Comparison of ENCODE assay signal across 9 cellular contexts in the genomic region with DNA sequence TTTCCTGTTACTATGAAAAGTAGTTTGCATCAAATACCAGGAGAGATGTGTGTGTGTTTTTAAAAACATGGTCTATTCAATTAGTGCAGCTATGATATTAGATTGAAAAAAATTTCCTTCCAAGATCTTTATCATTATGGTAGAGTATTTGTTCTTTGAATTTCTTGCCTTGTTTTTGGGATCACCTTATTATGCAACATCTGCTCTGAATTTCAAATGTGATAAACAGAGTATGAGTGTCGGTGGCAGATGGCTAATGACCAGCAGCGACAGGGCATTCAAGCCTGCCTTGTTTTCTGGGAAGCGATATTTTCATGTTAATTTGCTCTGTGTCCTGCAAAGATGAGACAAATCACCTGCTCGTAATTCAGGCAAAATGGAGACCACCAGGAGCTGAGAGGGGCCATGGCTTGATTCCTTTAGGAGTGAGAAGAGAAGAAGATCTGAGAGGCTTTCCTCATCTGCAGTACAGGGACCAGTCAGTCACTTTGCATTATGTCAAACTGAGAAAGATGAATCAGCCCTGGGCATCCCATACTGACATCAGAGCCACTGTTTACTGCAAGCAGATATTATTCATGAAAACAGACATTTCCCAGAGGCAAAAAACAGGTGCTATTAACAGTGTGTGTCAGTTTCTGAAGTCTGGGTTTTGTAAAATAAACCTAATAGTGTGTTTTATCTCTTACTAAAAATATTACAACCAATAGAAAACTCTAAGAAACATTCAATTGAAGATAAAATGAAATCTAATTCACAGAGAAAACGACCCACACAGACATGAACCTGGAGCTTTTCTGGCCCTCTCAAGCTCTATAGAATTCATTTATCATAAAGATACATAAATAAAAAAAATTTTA.
DNase-seq lines count a peak whose midpoint lies in the region; ATAC-seq and TF ChIP-seq lines count a peak whose summit lies in the region.
"Had no signal": no experiment of that assay in that cellular context is flagged by ENCODE, and none has a peak within 500 bp of the region (broad histone marks: within the 10 kb centered on the region; RNA-seq: fewer than 3 reads in every experiment).

No MANE protein-coding gene starts in this region.

- no peaks in the 10 kb centered on the region for H3K27me3 Mint-ChIP-seq in progenitor cell of endocrine pancreas

- no peak overlapping the region for H3K4me3 ChIP-seq in WERI-Rb-1 (ENCODE audit: low read depth, low read length)
- H3K4me3 ChIP-seq in iPS-20b (ENCODE audit: low read length): peak overlapping the region; percentile 29; the same call in 1 of the 2 replicates
- H3K4me3 ChIP-seq: cardiac muscle cell had no signal

- H3K36me3 Mint-ChIP-seq in progenitor cell of endocrine pancreas (ENCODE audit: insufficient read depth): no peaks in the 10 kb centered on the region

- no peak for TF ChIP-seq CTCF in WERI-Rb-1 (IDR thresholded peaks at IDR 0.05; ENCODE audit: low read depth, low read length)
- no peak for TF ChIP-seq CTCF in progenitor cell of endocrine pancreas (IDR thresholded peaks at IDR 0.05; ENCODE audit: unreplicated experiment)

- H3K4me1 Mint-ChIP-seq in progenitor cell of endocrine pancreas (ENCODE audit: low read depth): peaks cover 14% of the 10 kb centered on the region

- no peaks in the 10 kb centered on the region for H3K36me3 ChIP-seq in WERI-Rb-1
- no peaks in the 10 kb centered on the region for H3K36me3 ChIP-seq in iPS-20b (ENCODE audit: insufficient read depth, low read depth, low read length)
- H3K36me3 ChIP-seq: cardiac muscle cell had no signal

- no peak overlapping the region for H3K27ac Mint-ChIP-seq in progenitor cell of endocrine pancreas

- H3K9ac ChIP-seq in iPS-20b (ENCODE audit: low read depth, low read length): peak overlapping the region; percentile 17; the same call in 1 of the 2 replicates

- H3K4me1 ChIP-seq in iPS-20b (ENCODE audit: insufficient read depth, low read length): peaks cover 64% of the 10 kb centered on the region

- H3K27ac ChIP-seq in WERI-Rb-1 (peak overlapping the region; percentile 21; the same call in 1 of the 2 replicates), iPS-20b (ENCODE audit: low read length) (peak overlapping the region; percentile 36)

- ATAC-seq in GM19351 (IDR thresholded peaks at IDR 0.05; ENCODE audit: unreplicated experiment) (peak; percentile 96), HG03342 (IDR thresholded peaks at IDR 0.05; ENCODE audit: unreplicated experiment) (peak; percentile 81)

- H3K9me3 ChIP-seq in WERI-Rb-1 (ENCODE audit: severe bottlenecking) (no peaks in the 10 kb centered on the region), iPS-20b (ENCODE audit: insufficient read depth, low read depth, low read length) (no peaks in the 10 kb centered on the region)

- DNase-seq in DMS 273 (lab: John Stamatoyannopoulos, UW; ENCODE audit: unreplicated experiment): peak; percentile 93
- DNase-seq in WERI-Rb-1: no peak
- no peak for DNase-seq in central memory CD4-positive, alpha-beta T cell
- DNase-seq in dedifferentiated amniotic fluid mesenchymal stem cell (ENCODE audit: extremely low spot score): no peak
- DNase-seq in progenitor cell of endocrine pancreas (ENCODE audit: low spot score, unreplicated experiment): no peak

- no peaks in the 10 kb centered on the region for H3K27me3 ChIP-seq in WERI-Rb-1 (ENCODE audit: insufficient read depth, low read depth, severe bottlenecking)
- no peaks in the 10 kb centered on the region for H3K27me3 ChIP-seq in iPS-20b (ENCODE audit: insufficient read depth, low read length)
- H3K27me3 ChIP-seq: cardiac muscle cell had no signal

- no peak overlapping the region for H3K4me3 Mint-ChIP-seq in progenitor cell of endocrine pancreas (ENCODE audit: low read depth)

- no peaks in the 10 kb centered on the region for H3K9me3 Mint-ChIP-seq in progenitor cell of endocrine pancreas (ENCODE audit: low read depth)
